In the genomic region with DNA sequence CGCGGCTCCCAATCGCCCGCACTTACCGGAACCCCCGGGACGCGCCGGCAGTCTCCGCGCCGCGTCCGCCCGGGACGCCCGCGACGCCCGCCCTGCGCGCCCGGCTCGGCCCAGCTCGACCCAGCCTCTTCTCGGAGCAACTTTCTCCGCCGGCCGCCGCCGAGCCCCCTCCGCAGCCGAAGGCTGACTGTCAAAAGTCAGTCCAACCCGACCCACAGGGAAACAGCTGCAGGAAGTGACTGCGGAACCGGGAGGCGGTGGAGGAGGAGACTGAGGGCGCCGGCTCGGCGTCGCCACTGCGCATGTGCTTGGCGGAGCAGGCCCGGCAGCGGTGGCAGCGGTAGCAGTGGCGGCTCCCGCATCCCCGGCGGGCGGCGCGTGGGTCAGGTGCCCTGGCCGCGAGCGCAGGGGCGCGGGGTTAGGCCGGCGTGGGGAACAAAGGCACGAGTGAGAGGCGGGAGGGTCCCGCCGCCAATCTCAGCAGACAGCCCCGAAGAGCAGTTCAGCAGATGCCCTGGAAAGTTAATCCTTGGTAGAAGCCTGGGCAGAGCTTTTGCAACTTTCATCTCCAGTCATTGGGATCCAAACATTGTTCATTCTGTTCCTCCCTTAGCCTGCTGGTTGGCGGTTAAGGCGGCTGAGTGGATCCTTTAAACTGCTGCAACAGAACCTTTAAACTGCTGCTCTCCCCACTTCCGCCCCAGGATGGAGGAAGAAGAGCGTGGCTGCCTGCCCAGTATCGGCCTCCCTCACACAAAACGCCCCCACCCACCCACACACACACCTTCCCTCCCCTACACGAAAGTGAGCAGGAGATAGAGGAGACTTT, we compare ENCODE assay signal across 8 cellular contexts. TPM values are rescaled to one million over a fixed set of nuclear protein-coding genes. Genes with fewer than 3 reads are reported as not detected.
DNase-seq lines count a peak whose midpoint lies in the region; ATAC-seq and TF ChIP-seq lines count a peak whose summit lies in the region.

A gene with protein sequence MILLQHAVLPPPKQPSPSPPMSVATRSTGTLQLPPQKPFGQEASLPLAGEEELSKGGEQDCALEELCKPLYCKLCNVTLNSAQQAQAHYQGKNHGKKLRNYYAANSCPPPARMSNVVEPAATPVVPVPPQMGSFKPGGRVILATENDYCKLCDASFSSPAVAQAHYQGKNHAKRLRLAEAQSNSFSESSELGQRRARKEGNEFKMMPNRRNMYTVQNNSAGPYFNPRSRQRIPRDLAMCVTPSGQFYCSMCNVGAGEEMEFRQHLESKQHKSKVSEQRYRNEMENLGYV (minus strand): TSS at position 241 of the 829 bp plus-strand sequence. CDS start 4,057 bp downstream, outside the sequence.

- WGBS in heart right ventricle, 2 donors = 0 to 1% methylated on average over 71 to 73 of the region's 73 CpGs
- under 1% methylated on average over 65 of the region's 73 CpGs for WGBS in prostate gland
- under 1% methylated on average over 73 of the region's 73 CpGs for WGBS in urinary bladder

- H3K9ac ChIP-seq in adipocyte (ENCODE audit: low read length) = peak within 1 kb of the TSS; percentile 97

- peak within 1 kb of the TSS; percentile 65 for H3K4me3 ChIP-seq in GM12865 (ENCODE audit: low read depth, low read length)
- H3K4me3 ChIP-seq in adipocyte (ENCODE audit: low read length) = peak within 1 kb of the TSS; percentile 100
- peak within 1 kb of the TSS; percentile 64 to 92 (median 77) for H3K4me3 ChIP-seq in heart right ventricle
- peak within 1 kb of the TSS; percentile 60 to 84 for H3K4me3 ChIP-seq in prostate gland
- H3K4me3 ChIP-seq in urinary bladder (ENCODE audit: low read depth, low read length) = peak within 1 kb of the TSS; percentile 69

- ATAC-seq in HG02678 (IDR thresholded peaks at IDR 0.05; ENCODE audit: unreplicated experiment) (peak; percentile 67), heart right ventricle (peak; percentile 97 to 99 (median 98))

- H3K36me3 ChIP-seq in adipocyte (ENCODE audit: control insufficient read depth, insufficient read depth, low read length, severe bottlenecking) = peaks cover 12% of the 10 kb centered on the region
- peaks cover 0 to 10% (median 5%) of the 10 kb centered on the region in 9 donors for H3K36me3 ChIP-seq in heart right ventricle
- no peaks in the 10 kb centered on the region for H3K36me3 ChIP-seq in prostate gland
- no peaks in the 10 kb centered on the region for H3K36me3 ChIP-seq in urinary bladder (ENCODE audit: insufficient read depth)

- H3K9me3 ChIP-seq in adipocyte (ENCODE audit: control insufficient read depth, low read length) = no peaks in the 10 kb centered on the region
- H3K9me3 ChIP-seq in heart right ventricle = no peaks in the 10 kb centered on the region
- H3K9me3 ChIP-seq in prostate gland = no peaks in the 10 kb centered on the region

- DNase-seq in GM12865 (ENCODE audit: low read depth) = peak; percentile 90
- peak; percentile 76 to 94 (median 92) for DNase-seq in NCI-H1417 (lab: John Stamatoyannopoulos, UW)
- peak; percentile 78 for DNase-seq in T follicular helper cell (ENCODE audit: low read depth)
- peak; percentile 94 for DNase-seq in adipocyte (ENCODE audit: low read depth)
- peak; percentile 90 to 91 for DNase-seq in heart right ventricle
- peak; percentile 76 for DNase-seq in prostate gland (ENCODE audit: low spot score)

- peaks cover 31% of the 10 kb centered on the region for H3K4me1 ChIP-seq in adipocyte (ENCODE audit: control insufficient read depth, insufficient read depth, low read length)
- peaks cover 0 to 44% (median 25%) of the 10 kb centered on the region in 9 donors for H3K4me1 ChIP-seq in heart right ventricle
- H3K4me1 ChIP-seq in prostate gland (replicated peaks) = no peaks in the 10 kb centered on the region
- H3K4me1 ChIP-seq in urinary bladder (ENCODE audit: insufficient read depth) = peaks cover 1% of the 10 kb centered on the region

- peak within 1 kb of the TSS; percentile 53 to 97 (median 90) for H3K27ac ChIP-seq in heart right ventricle
- peak within 1 kb of the TSS; percentile 80 to 82 for H3K27ac ChIP-seq in prostate gland
- H3K27ac ChIP-seq in urinary bladder (ENCODE audit: low read depth) = peak within 1 kb of the TSS; percentile 79

- H3K27me3 ChIP-seq in adipocyte (replicated peaks; ENCODE audit: control insufficient read depth, insufficient read depth, low read length) (no peaks in the 10 kb centered on the region), heart right ventricle (no peaks in the 10 kb centered on the region), prostate gland (replicated peaks; ENCODE audit: insufficient read depth) (no peaks in the 10 kb centered on the region)

- no peak for TF ChIP-seq CTCF in GM12865 (IDR thresholded peaks at IDR 0.05; ENCODE audit: insufficient read depth, low read depth, low read length, missing control alignments)
- TF ChIP-seq CTCF in heart right ventricle (IDR thresholded peaks at IDR 0.05) = no peak
- no peak for TF ChIP-seq CTCF in prostate gland (IDR thresholded peaks at IDR 0.05)

- intact Hi-C loops in heart right ventricle (cut with DNase I) = loop anchor here in 4 of 10 donors (5.0 to 10.0 kb wide), 4 partner anchors 47 to 251 kb away; a partner anchor contains a TSS
- intact Hi-C loops in prostate gland (cut with DNase I) = no loop called here

- TF ChIP-seq POLR2A in prostate gland (IDR thresholded peaks at IDR 0.05) = peak; percentile 40

RNA-seq across cellular contexts. Expression of the gene that starts here (rescaled TPM):
- total RNA-seq in heart right ventricle (10 to 100 TPM; 10.1 to 18.2 (median 13.1) TPM), prostate gland (10 to 100 TPM; 15.1 to 21.3 TPM), urinary bladder (13.5 TPM)
- polyA plus RNA-seq in heart right ventricle (1 to 10 TPM; 1.8 to 2.1 TPM), urinary bladder (4.0 TPM)

Comparison
In these comparisons a context has a peak if more than half of its experiments do, and no peak if none do; other contexts are left out.
1. Peak in every context shown above with its lines: DNase-seq, ATAC-seq, H3K4me3 ChIP-seq and H3K27ac ChIP-seq.